6 cellular contexts compared by ENCODE assay signal in the genomic region with DNA sequence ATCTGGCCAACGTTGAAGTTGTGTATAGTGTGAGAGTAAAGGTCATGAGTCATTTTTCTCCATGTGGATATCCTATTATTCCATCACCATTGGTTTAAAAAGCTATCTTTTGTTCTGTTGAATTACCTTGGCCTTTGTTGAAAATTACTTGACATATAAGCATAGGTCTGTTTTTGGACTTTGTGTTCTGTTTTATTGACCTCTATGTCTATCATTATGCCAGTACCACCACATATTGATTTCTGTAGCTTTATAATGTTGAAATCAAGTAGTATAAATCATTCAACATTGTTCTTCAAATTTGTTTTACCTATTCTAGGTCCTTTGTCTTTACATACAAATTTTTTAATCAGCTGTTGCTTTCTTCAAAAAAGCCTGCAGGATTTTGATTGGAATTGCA.
"Had no signal": no experiment of that assay in that cellular context is flagged by ENCODE, and none has a peak within 500 bp of the region (broad histone marks: within the 10 kb centered on the region; RNA-seq: fewer than 3 reads in every experiment).

No MANE protein-coding gene starts in this region.

- FAIRE-seq: H1, H54, HTR-8/SVneo had no signal

- DNase-seq: H9, HCEC 1CT had no signal

- H3K4me3 ChIP-seq: GM23338 had no signal
